10 cellular contexts compared by ENCODE assay signal in genomic region chr10:68902382-68902781, GRCh38. TPM values are rescaled to one million over a fixed set of nuclear protein-coding genes. Genes with fewer than 3 reads are reported as not detected.
A peak's percentile ranks its signal among the peaks of the same experiment; 100 is the strongest.
DNase-seq lines count a peak whose midpoint lies in the region; TF ChIP-seq lines count a peak whose summit lies in the region.
"Had no signal": no experiment of that assay in that cellular context is flagged by ENCODE, and none has a peak within 500 bp of the region (broad histone marks: within the 10 kb centered on the region; RNA-seq: fewer than 3 reads in every experiment).

No MANE protein-coding gene starts in this region.

- H3K4me2 ChIP-seq in OCI-LY1 (ENCODE audit: low read length): peak overlapping the region; percentile 84
- H3K4me2 ChIP-seq in parathyroid adenoma (ENCODE audit: low read length): peak overlapping the region; percentile 13

- no peaks in the 10 kb centered on the region for H3K9me2 ChIP-seq in OCI-LY1 (ENCODE audit: low read depth, low read length)

- H3K4me3 ChIP-seq in GM06990 (replicated peaks; ENCODE audit: low read depth, low read length): peak overlapping the region; percentile 79
- H3K4me3 ChIP-seq in OCI-LY1 (ENCODE audit: low read depth, low read length, poor library complexity, severe bottlenecking): peak overlapping the region; percentile 97
- H3K4me3 ChIP-seq in endocrine pancreas (ENCODE audit: control insufficient read depth, insufficient read depth, low read length): peak overlapping the region; percentile 84
- H3K4me3 ChIP-seq in parathyroid adenoma (ENCODE audit: low read depth, low read length): no peak overlapping the region
- H3K4me3 ChIP-seq in colonic mucosa: no peak overlapping the region

- H3K27me3 ChIP-seq in GM06990 (replicated peaks; ENCODE audit: control insufficient read depth, insufficient read depth, low read length): no peaks in the 10 kb centered on the region
- no peaks in the 10 kb centered on the region for H3K27me3 ChIP-seq in OCI-LY1 (ENCODE audit: insufficient read depth, low read length)
- H3K27me3 ChIP-seq in endocrine pancreas (ENCODE audit: control insufficient read depth, insufficient read depth, low read length): no peaks in the 10 kb centered on the region
- no peaks in the 10 kb centered on the region for H3K27me3 ChIP-seq in parathyroid adenoma (ENCODE audit: control insufficient read depth, insufficient read depth, low read length)
- H3K27me3 ChIP-seq in colonic mucosa: no peaks in the 10 kb centered on the region
- H3K27me3 ChIP-seq: upper lobe of left lung had no signal

- 0 out of 2 replicates have a peak, but pooled peaks cover 3% of the 10 kb centered on the region for H3F3A ChIP-seq in OCI-LY1 (ENCODE audit: insufficient read depth, low read length)

- no peak overlapping the region for H2AFZ ChIP-seq in OCI-LY1 (ENCODE audit: low read length)
- H2AFZ ChIP-seq in parathyroid adenoma: no peak overlapping the region

- TF ChIP-seq CTCF in GM06990 (IDR thresholded peaks at IDR 0.05; ENCODE audit: insufficient read depth, low read length, poor library complexity, severe bottlenecking) (no peak), OCI-LY1 (IDR thresholded peaks at IDR 0.05; ENCODE audit: low read length) (no peak), parathyroid adenoma (IDR thresholded peaks at IDR 0.05) (no peak), colonic mucosa (IDR thresholded peaks at IDR 0.05) (no peak)

- H3K4me1 ChIP-seq in OCI-LY1 (ENCODE audit: insufficient read depth, low read length, severe bottlenecking) (peaks cover 28% of the 10 kb centered on the region), endocrine pancreas (ENCODE audit: control insufficient read depth, insufficient read depth, low read length) (peaks cover 9% of the 10 kb centered on the region), parathyroid adenoma (no peaks in the 10 kb centered on the region), colonic mucosa (no peaks in the 10 kb centered on the region)

- no peaks in the 10 kb centered on the region for H4K20me1 ChIP-seq in OCI-LY1 (ENCODE audit: insufficient read depth, low read length)

- H3K27ac ChIP-seq in OCI-LY1 (ENCODE audit: low read depth, low read length, poor library complexity, severe bottlenecking) (no peak overlapping the region), parathyroid adenoma (no peak overlapping the region), colonic mucosa (no peak overlapping the region)

- H3K9ac ChIP-seq in OCI-LY1 (ENCODE audit: low read length) (peak overlapping the region; percentile 88), endocrine pancreas (ENCODE audit: control insufficient read depth, insufficient read depth, low read length) (peak overlapping the region; percentile 10), parathyroid adenoma (no peak overlapping the region), colonic mucosa (ENCODE audit: low read depth in 2 of 2, low read length in 2 of 2) (no peak overlapping the region)

- H3K36me3 ChIP-seq in GM06990 (ENCODE audit: control insufficient read depth, insufficient read depth, low read length) (no peaks in the 10 kb centered on the region; the same call in none of the 2 replicates), OCI-LY1 (ENCODE audit: insufficient read depth, low read length) (peaks cover 20% of the 10 kb centered on the region), endocrine pancreas (ENCODE audit: control insufficient read depth, insufficient read depth, low read length) (peaks cover 3% of the 10 kb centered on the region), parathyroid adenoma (ENCODE audit: control insufficient read depth, insufficient read depth, low read length) (no peaks in the 10 kb centered on the region), colonic mucosa (no peaks in the 10 kb centered on the region)

- no peak for DNase-seq in GM06990 (ENCODE audit: extremely low read depth, insufficient read length)
- no peak for DNase-seq in glomerular visceral epithelial cell (ENCODE audit: extremely low spot score)
- DNase-seq in colonic mucosa: no peak
- no peak for DNase-seq in head of caudate nucleus
- DNase-seq in hippocampal formation (lab: John Stamatoyannopoulos, UW): no peak
- DNase-seq: aorta, upper lobe of left lung had no signal

- intact Hi-C loops in colonic mucosa (cut with DNase I) (no loop called here), head of caudate nucleus (cut with DNase I) (loop anchor here (5.0 kb wide), 1 partner anchor 180 kb away; the partner anchor contains the start of gene CCAR1)

- H3K79me2 ChIP-seq in OCI-LY1 (ENCODE audit: insufficient read depth, low read length) (peaks cover 31% of the 10 kb centered on the region), parathyroid adenoma (peaks cover 17% of the 10 kb centered on the region)

- H3K9me3 ChIP-seq in OCI-LY1 (ENCODE audit: low read length) (no peaks in the 10 kb centered on the region), endocrine pancreas (ENCODE audit: control insufficient read depth, low read length) (no peaks in the 10 kb centered on the region), parathyroid adenoma (ENCODE audit: control insufficient read depth, low read length) (no peaks in the 10 kb centered on the region), colonic mucosa (no peaks in the 10 kb centered on the region)
- H3K9me3 ChIP-seq: upper lobe of left lung had no signal

RNA-seq across cellular contexts. Expression of gene DDX50, which starts 1.3 kb away (rescaled TPM):
- 10 to 100 TPM; 22.6 to 24.1 TPM for total RNA-seq in colonic mucosa

RNA-seq across cellular contexts. Expression of gene DDX21, which starts 53.6 kb away (rescaled TPM):
- total RNA-seq in colonic mucosa: 10 to 100 TPM; 42.8 to 47.5 TPM

Comparison
In these comparisons a context has a peak if more than half of its experiments do, and no peak if none do; other contexts are left out.
1. H3K4me3 ChIP-seq: peak in GM06990 (single experiment), OCI-LY1 (single experiment) and endocrine pancreas (single experiment); none in parathyroid adenoma (single experiment) and colonic mucosa (single experiment).
2. H3K9ac ChIP-seq: peak in OCI-LY1 (single experiment) and endocrine pancreas (single experiment); none in parathyroid adenoma (single experiment) and colonic mucosa (0 of 2).